Comparison of ENCODE assay signal across 1 cellular context in the genomic region with DNA sequence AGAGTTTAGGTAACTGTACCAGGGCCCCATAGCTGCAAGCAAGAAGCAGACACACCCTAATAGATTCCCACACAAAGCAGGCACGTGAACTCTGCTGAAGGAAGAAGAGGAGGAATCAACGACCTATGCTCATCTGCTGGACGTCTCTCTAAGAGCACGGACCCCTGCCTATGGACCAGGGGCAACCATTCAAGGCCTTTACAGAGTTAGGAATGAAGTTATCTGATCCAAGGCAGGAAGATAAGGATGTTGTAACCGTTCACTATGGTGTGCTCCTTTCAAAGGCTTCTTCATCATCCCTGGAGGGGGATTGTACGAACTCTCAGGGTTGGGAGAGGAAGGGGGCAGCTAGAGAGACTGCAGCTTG.
A peak's percentile ranks its signal among the peaks of the same experiment; 100 is the strongest.
TF ChIP-seq lines count a peak whose summit lies in the region.

No MANE protein-coding gene starts in this region.

TF ChIP-seq in HepG2, 621 proteins besides CTCF, POLR2A, EP300 and RAD21:
- TF ChIP-seq KLF12 (CRISPR knock-in tag; IDR thresholded peaks at IDR 0.05; ENCODE audit: borderline replicate concordance) (0 out of 2 replicates have a peak, but pooled peaks have one; percentile 16), GTF2F1 (IDR thresholded peaks at IDR 0.05; ENCODE audit: low read length) (0 out of 2 replicates have a peak, but pooled peaks have one; percentile 26), ZNF781 (CRISPR knock-in tag; IDR thresholded peaks at IDR 0.05; ENCODE audit: borderline replicate concordance, not compliant biosample characterization) (peak; percentile 34), ZC3H4 (CRISPR knock-in tag; IDR thresholded peaks at IDR 0.05; ENCODE audit: borderline replicate concordance) (peak; percentile 61; the same call in 1 of the 2 replicates), FOXJ3 (CRISPR knock-in tag; IDR thresholded peaks at IDR 0.05; ENCODE audit: borderline replicate concordance) (no peak), MAFF (IDR thresholded peaks at IDR 0.05; ENCODE audit: low read depth, low read length) (no peak), ZNF224 (CRISPR knock-in tag; IDR thresholded peaks at IDR 0.05) (peak; percentile 61; the same call in 1 of the 2 replicates), FOXK1 (CRISPR knock-in tag; IDR thresholded peaks at IDR 0.05; ENCODE audit: borderline replicate concordance, low read depth) (no peak), ZIK1 (CRISPR knock-in tag; IDR thresholded peaks at IDR 0.05; ENCODE audit: borderline replicate concordance, low read depth) (0 out of 2 replicates have a peak, but pooled peaks have one; percentile 12), CHD4 (IDR thresholded peaks at IDR 0.05; ENCODE audit: borderline replicate concordance, low read length) (peak; percentile 48; the same call in 1 of the 2 replicates), ZNF136 (CRISPR knock-in tag; IDR thresholded peaks at IDR 0.05; ENCODE audit: low read depth) (0 out of 2 replicates have a peak, but pooled peaks have one; percentile 33), RBFOX2 (IDR thresholded peaks at IDR 0.05; ENCODE audit: low read depth, low read length) (peak; percentile 63), POLR2G (IDR thresholded peaks at IDR 0.05; ENCODE audit: low read depth, low read length) (peak; percentile 78), ZNF761 (CRISPR knock-in tag; conservative IDR thresholded peaks at IDR 0.05) (no peak), POLR2AphosphoS5 (IDR thresholded peaks at IDR 0.05; ENCODE audit: low read depth, low read length) (peak; percentile 22), SCMH1 (CRISPR knock-in tag; IDR thresholded peaks at IDR 0.05; ENCODE audit: borderline replicate concordance) (no peak), ZNF326 (CRISPR knock-in tag; IDR thresholded peaks at IDR 0.05; ENCODE audit: borderline replicate concordance) (no peak), ZNF547 (CRISPR knock-in tag; IDR thresholded peaks at IDR 0.05) (0 out of 2 replicates have a peak, but pooled peaks have one; percentile 38), ZNF484 (CRISPR knock-in tag; IDR thresholded peaks at IDR 0.05; ENCODE audit: borderline replicate concordance, low read depth) (no peak)
- TF ChIP-seq, protein P1, sequence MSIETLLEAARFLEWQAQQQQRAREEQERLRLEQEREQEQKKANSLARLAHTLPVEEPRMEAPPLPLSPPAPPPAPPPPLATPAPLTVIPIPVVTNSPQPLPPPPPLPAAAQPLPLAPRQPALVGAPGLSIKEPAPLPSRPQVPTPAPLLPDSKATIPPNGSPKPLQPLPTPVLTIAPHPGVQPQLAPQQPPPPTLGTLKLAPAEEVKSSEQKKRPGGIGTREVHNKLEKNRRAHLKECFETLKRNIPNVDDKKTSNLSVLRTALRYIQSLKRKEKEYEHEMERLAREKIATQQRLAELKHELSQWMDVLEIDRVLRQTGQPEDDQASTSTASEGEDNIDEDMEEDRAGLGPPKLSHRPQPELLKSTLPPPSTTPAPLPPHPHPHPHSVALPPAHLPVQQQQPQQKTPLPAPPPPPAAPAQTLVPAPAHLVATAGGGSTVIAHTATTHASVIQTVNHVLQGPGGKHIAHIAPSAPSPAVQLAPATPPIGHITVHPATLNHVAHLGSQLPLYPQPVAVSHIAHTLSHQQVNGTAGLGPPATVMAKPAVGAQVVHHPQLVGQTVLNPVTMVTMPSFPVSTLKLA (IDR thresholded peaks at IDR 0.05) = no peak
- TF ChIP-seq, protein P2, sequence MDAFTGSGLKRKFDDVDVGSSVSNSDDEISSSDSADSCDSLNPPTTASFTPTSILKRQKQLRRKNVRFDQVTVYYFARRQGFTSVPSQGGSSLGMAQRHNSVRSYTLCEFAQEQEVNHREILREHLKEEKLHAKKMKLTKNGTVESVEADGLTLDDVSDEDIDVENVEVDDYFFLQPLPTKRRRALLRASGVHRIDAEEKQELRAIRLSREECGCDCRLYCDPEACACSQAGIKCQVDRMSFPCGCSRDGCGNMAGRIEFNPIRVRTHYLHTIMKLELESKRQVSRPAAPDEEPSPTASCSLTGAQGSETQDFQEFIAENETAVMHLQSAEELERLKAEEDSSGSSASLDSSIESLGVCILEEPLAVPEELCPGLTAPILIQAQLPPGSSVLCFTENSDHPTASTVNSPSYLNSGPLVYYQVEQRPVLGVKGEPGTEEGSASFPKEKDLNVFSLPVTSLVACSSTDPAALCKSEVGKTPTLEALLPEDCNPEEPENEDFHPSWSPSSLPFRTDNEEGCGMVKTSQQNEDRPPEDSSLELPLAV (CRISPR knock-in tag; conservative IDR thresholded peaks at IDR 0.05; ENCODE audit: low read depth) = no peak
- TF ChIP-seq, protein P3, sequence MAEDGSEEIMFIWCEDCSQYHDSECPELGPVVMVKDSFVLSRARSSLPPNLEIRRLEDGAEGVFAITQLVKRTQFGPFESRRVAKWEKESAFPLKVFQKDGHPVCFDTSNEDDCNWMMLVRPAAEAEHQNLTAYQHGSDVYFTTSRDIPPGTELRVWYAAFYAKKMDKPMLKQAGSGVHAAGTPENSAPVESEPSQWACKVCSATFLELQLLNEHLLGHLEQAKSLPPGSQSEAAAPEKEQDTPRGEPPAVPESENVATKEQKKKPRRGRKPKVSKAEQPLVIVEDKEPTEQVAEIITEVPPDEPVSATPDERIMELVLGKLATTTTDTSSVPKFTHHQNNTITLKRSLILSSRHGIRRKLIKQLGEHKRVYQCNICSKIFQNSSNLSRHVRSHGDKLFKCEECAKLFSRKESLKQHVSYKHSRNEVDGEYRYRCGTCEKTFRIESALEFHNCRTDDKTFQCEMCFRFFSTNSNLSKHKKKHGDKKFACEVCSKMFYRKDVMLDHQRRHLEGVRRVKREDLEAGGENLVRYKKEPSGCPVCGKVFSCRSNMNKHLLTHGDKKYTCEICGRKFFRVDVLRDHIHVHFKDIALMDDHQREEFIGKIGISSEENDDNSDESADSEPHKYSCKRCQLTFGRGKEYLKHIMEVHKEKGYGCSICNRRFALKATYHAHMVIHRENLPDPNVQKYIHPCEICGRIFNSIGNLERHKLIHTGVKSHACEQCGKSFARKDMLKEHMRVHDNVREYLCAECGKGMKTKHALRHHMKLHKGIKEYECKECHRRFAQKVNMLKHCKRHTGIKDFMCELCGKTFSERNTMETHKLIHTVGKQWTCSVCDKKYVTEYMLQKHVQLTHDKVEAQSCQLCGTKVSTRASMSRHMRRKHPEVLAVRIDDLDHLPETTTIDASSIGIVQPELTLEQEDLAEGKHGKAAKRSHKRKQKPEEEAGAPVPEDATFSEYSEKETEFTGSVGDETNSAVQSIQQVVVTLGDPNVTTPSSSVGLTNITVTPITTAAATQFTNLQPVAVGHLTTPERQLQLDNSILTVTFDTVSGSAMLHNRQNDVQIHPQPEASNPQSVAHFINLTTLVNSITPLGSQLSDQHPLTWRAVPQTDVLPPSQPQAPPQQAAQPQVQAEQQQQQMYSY (CRISPR knock-in tag; IDR thresholded peaks at IDR 0.05) = no peak
